Comparison of ENCODE assay signal across 8 cellular contexts in genomic region chr3:107235923-107236315, GRCh38.
A peak's percentile ranks its signal among the peaks of the same experiment; 100 is the strongest.
DNase-seq lines count a peak whose midpoint lies in the region; ATAC-seq lines count a peak whose summit lies in the region.

No MANE protein-coding gene starts in this region.

- peak overlapping the region; percentile 75 for H3K4me3 Mint-ChIP-seq in activated naive CD8-positive, alpha-beta T cell treated with anti-CD3 and anti-CD28 coated beads, Interleukin-2, amount 10 ng/mL, durations not matched to agents 7 days and 5 days

- H3K9me3 Mint-ChIP-seq in activated naive CD8-positive, alpha-beta T cell treated with anti-CD3 and anti-CD28 coated beads, Interleukin-2, amount 10 ng/mL, durations not matched to agents 7 days and 5 days: no peaks in the 10 kb centered on the region

- peaks cover 23% of the 10 kb centered on the region for H3K27me3 Mint-ChIP-seq in activated naive CD8-positive, alpha-beta T cell treated with anti-CD3 and anti-CD28 coated beads, Interleukin-2, amount 10 ng/mL, durations not matched to agents 7 days and 5 days

- H3K36me3 Mint-ChIP-seq in activated naive CD8-positive, alpha-beta T cell treated with anti-CD3 and anti-CD28 coated beads, Interleukin-2, amount 10 ng/mL, durations not matched to agents 7 days and 5 days: no peaks in the 10 kb centered on the region

- peak; percentile 70 for ATAC-seq in GM21576 (IDR thresholded peaks at IDR 0.05; ENCODE audit: unreplicated experiment)
- ATAC-seq in activated naive CD8-positive, alpha-beta T cell treated with anti-CD3 and anti-CD28 coated beads, Interleukin-2, amount 10 ng/mL, durations not matched to agents 7 days and 5 days (ENCODE audit: low read depth): peak; percentile 57

- H3K27ac Mint-ChIP-seq in activated naive CD8-positive, alpha-beta T cell treated with anti-CD3 and anti-CD28 coated beads, Interleukin-2, amount 10 ng/mL, durations not matched to agents 7 days and 5 days: peak overlapping the region; percentile 44

- POLR2A ChIA-PET in activated naive CD8-positive, alpha-beta T cell treated with anti-CD3 and anti-CD28 coated beads, Interleukin-2, amount 10 ng/mL, durations not matched to agents 7 days and 5 days (lab: Charles Lee): no interaction called here

- H3K4me1 Mint-ChIP-seq in activated naive CD8-positive, alpha-beta T cell treated with anti-CD3 and anti-CD28 coated beads, Interleukin-2, amount 10 ng/mL, durations not matched to agents 7 days and 5 days: peaks cover 7% of the 10 kb centered on the region

- peak; percentile 26 for DNase-seq in ELF-1 (ENCODE audit: low read depth, low spot score)
- DNase-seq in KG1 (lab: John Stamatoyannopoulos, UW): peak; percentile 77
- peak; percentile 43 for DNase-seq in OCI-M2 (lab: John Stamatoyannopoulos, UW; ENCODE audit: unreplicated experiment)
- no peak for DNase-seq in activated naive CD8-positive, alpha-beta T cell treated with anti-CD3 and anti-CD28 coated beads, Interleukin-2, amount 10 ng/mL, durations not matched to agents 7 days and 5 days
- peak; percentile 98 for DNase-seq in globus pallidus (ENCODE audit: low spot score)
- peak in 41 of 56 donors; percentile 7 to 80 (median 47) for DNase-seq in nucleus accumbens (lab: John Stamatoyannopoulos, UW)
- no peak for DNase-seq in HK-2 (ENCODE audit: unreplicated experiment)

Comparison
In these comparisons a context has a peak if more than half of its experiments do, and no peak if none do; other contexts are left out.
1. DNase-seq: peak in ELF-1 (single experiment), KG1 (single experiment), OCI-M2 (single experiment), globus pallidus (single experiment) and nucleus accumbens (41 of 56); none in activated naive CD8-positive, alpha-beta T cell treated with anti-CD3 and anti-CD28 coated beads, Interleukin-2, amount 10 ng/mL, durations not matched to agents 7 days and 5 days (single experiment) and HK-2 (single experiment).